In the genomic region with DNA sequence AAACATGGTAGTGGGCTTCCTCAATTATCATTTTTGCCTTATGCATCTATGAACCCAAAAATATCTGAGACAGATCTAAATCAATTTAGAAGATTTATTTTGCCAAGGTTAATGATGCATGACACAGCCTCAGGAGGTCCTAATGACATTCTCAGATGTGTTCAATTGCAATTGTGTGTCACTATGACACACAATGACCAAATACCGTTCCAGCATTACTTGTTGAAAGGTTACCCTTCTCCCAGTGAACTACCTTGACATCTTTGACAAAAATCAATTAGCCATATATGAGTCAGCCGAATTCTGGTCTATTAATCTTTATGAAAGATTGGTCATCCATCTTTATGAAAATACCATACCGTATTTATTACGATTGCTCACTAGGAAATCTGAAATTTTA, we compare ENCODE assay signal across 21 cellular contexts.
DNase-seq lines count a peak whose midpoint lies in the region; ATAC-seq and FAIRE-seq lines count a peak whose summit lies in the region.
"Had no signal": no experiment of that assay in that cellular context is flagged by ENCODE, and none has a peak within 500 bp of the region (broad histone marks: within the 10 kb centered on the region; RNA-seq: fewer than 3 reads in every experiment).

No MANE protein-coding gene starts in this region.

- DNase-seq in Caki2 (ENCODE audit: low read depth) (peak; percentile 59), Daoy (ENCODE audit: low read depth) (peak; percentile 23), NCI-H146 treated with DMSO at 0.1 percent for 48 hours (lab: John Stamatoyannopoulos, UW; ENCODE audit: unreplicated experiment) (peak; percentile 56), RCC 7860 (ENCODE audit: low spot score) (peak; percentile 32), HuH-7.5 (ENCODE audit: low spot score) (no peak)
- DNase-seq in stimulated activated CD4-positive, alpha-beta T cell treated with anti-CD3 and anti-CD28 coated beads, Interleukin-4, amount 100 ng/mL, for 4 hours: no peak
- DNase-seq: Caco-2; CD8-positive, alpha-beta T cell; H9; HFFc6; NCI-H1048; NCI-H187; NCI-H2081 treated with DMSO at 0.1 percent for 48 hours; NCI-H446 treated with DMSO at 0.1 percent for 48 hours; NCI-H82; NK-92 treated with Interleukin-12 subunit alpha and Interleukin-12 subunit beta, amount 100 ng/mL, for 24 hours; SHP77; T1000 had no signal

- in situ Hi-C loops in Caki2 (cut with HindIII; ENCODE audit: low pct_unique_long_range_greater_than_20kb, low sequenced_read_pairs): no loop called here

- no peak for ATAC-seq in HG03378 (IDR thresholded peaks at IDR 0.05; ENCODE audit: unreplicated experiment)
- ATAC-seq: CD8-positive, alpha-beta T cell; GM23338 had no signal

- peak; percentile 68 for FAIRE-seq in RCC 7860 (lab: Jason Lieb, UNC)
- FAIRE-seq: HTR-8/SVneo had no signal

Comparison
In these comparisons a context has a peak if more than half of its experiments do, and no peak if none do; other contexts are left out.
1. DNase-seq: peak in Caki2 (single experiment), Daoy (single experiment), NCI-H146 treated with DMSO at 0.1 percent for 48 hours (single experiment) and RCC 7860 (single experiment); none in stimulated activated CD4-positive, alpha-beta T cell treated with anti-CD3 and anti-CD28 coated beads, Interleukin-4, amount 100 ng/mL, for 4 hours (0 of 2) and HuH-7.5 (single experiment).